Comparison of ENCODE assay signal across 6 cellular contexts in genomic region chr9:137606005-137606601, GRCh38. TPM values are rescaled to one million over a fixed set of nuclear protein-coding genes. Genes with fewer than 3 reads are reported as not detected.
DNase-seq lines count a peak whose midpoint lies in the region; ATAC-seq and TF ChIP-seq lines count a peak whose summit lies in the region.

No MANE protein-coding gene starts in this region.

- no peaks in the 10 kb centered on the region for H3K27me3 ChIP-seq in DND-41 (ENCODE audit: insufficient read depth, low read length, poor library complexity)

- peaks cover 22% of the 10 kb centered on the region for H3K79me2 ChIP-seq in DND-41 (ENCODE audit: insufficient read depth, low read length)

- H3K9me3 ChIP-seq in DND-41 (ENCODE audit: insufficient read depth, low read length, severe bottlenecking): no peaks in the 10 kb centered on the region

- H3K4me2 ChIP-seq in DND-41 (ENCODE audit: insufficient read depth, low read length): peak overlapping the region; percentile 98

- TF ChIP-seq CTCF in DND-41 (IDR thresholded peaks at IDR 0.05; ENCODE audit: borderline replicate concordance, extremely low read depth, low read length, poor library complexity, severe bottlenecking): no peak

- intact Hi-C loops in activated T-helper 1 cell treated with anti-CD3 and anti-CD28 coated beads, Interleukin-12 subunit alpha, Interleukin-12 subunit beta, Interleukin-2, Interleukin-4 antibody, amounts not matched to agents 30 ng/mL and 10 ng/mL and 1 ng/mL, durations not matched to agents 14 hours and 24 hours and 36 hours (cut with micrococcal nuclease): loop anchor here (5.0 to 10.0 kb wide), 2 partner anchors 1361 to 1699 kb away; partner anchors contain the start of genes CAMSAP1 and QSOX2

- H3K4me1 Mint-ChIP-seq in activated T-helper 1 cell treated with anti-CD3 and anti-CD28 coated beads, Interleukin-12 subunit alpha, Interleukin-12 subunit beta, Interleukin-2, Interleukin-4 antibody, amounts not matched to agents 30 ng/mL and 10 ng/mL and 1 ng/mL, durations not matched to agents 14 hours and 24 hours and 36 hours (ENCODE audit: low read depth): peaks cover 20% of the 10 kb centered on the region
- peaks cover 16% of the 10 kb centered on the region for H3K4me1 Mint-ChIP-seq in memory B cell

- H3K36me3 ChIP-seq in DND-41 (ENCODE audit: insufficient read depth, low read length): 0 out of 2 replicates have a peak, but pooled peaks cover 2% of the 10 kb centered on the region

- H3K9me3 Mint-ChIP-seq in activated T-helper 1 cell treated with anti-CD3 and anti-CD28 coated beads, Interleukin-12 subunit alpha, Interleukin-12 subunit beta, Interleukin-2, Interleukin-4 antibody, amounts not matched to agents 30 ng/mL and 10 ng/mL and 1 ng/mL, durations not matched to agents 14 hours and 24 hours and 36 hours: no peaks in the 10 kb centered on the region
- H3K9me3 Mint-ChIP-seq in memory B cell: no peaks in the 10 kb centered on the region

- peaks cover 21% of the 10 kb centered on the region for H3K4me1 ChIP-seq in DND-41 (ENCODE audit: insufficient read depth, low read length)

- no peak overlapping the region; the same call in 1 of the 2 replicates for H3K27ac ChIP-seq in DND-41 (ENCODE audit: low read length)

- H3K36me3 Mint-ChIP-seq in activated T-helper 1 cell treated with anti-CD3 and anti-CD28 coated beads, Interleukin-12 subunit alpha, Interleukin-12 subunit beta, Interleukin-2, Interleukin-4 antibody, amounts not matched to agents 30 ng/mL and 10 ng/mL and 1 ng/mL, durations not matched to agents 14 hours and 24 hours and 36 hours (ENCODE audit: low read depth): no peaks in the 10 kb centered on the region
- no peaks in the 10 kb centered on the region for H3K36me3 Mint-ChIP-seq in memory B cell

- DNase-seq in DND-41 (peak; percentile 42), memory B cell (ENCODE audit: low spot score in 2 of 2) (peak in 1 of 2 donors; percentile 47), HuH-7.5 (ENCODE audit: low spot score) (no peak)
- no peak for DNase-seq in activated T-helper 1 cell treated with anti-CD3 and anti-CD28 coated beads, Interleukin-12 subunit alpha, Interleukin-12 subunit beta, Interleukin-2, Interleukin-4 antibody, amounts not matched to agents 30 ng/mL and 10 ng/mL and 1 ng/mL, durations not matched to agents 14 hours and 24 hours and 36 hours (ENCODE audit: low spot score)

- H3K4me3 Mint-ChIP-seq in activated T-helper 1 cell treated with anti-CD3 and anti-CD28 coated beads, Interleukin-12 subunit alpha, Interleukin-12 subunit beta, Interleukin-2, Interleukin-4 antibody, amounts not matched to agents 30 ng/mL and 10 ng/mL and 1 ng/mL, durations not matched to agents 14 hours and 24 hours and 36 hours: peak overlapping the region; percentile 85
- H3K4me3 Mint-ChIP-seq in memory B cell: peak overlapping the region; percentile 78

- H2AFZ ChIP-seq in DND-41 (ENCODE audit: low read depth, low read length): peak overlapping the region; percentile 68

- H3K27me3 Mint-ChIP-seq in activated T-helper 1 cell treated with anti-CD3 and anti-CD28 coated beads, Interleukin-12 subunit alpha, Interleukin-12 subunit beta, Interleukin-2, Interleukin-4 antibody, amounts not matched to agents 30 ng/mL and 10 ng/mL and 1 ng/mL, durations not matched to agents 14 hours and 24 hours and 36 hours (ENCODE audit: insufficient read depth): peaks cover 6% of the 10 kb centered on the region
- no peaks in the 10 kb centered on the region for H3K27me3 Mint-ChIP-seq in memory B cell

- peak overlapping the region; percentile 83 for H3K9ac ChIP-seq in DND-41 (ENCODE audit: low read depth, low read length)

- H4K20me1 ChIP-seq in DND-41 (ENCODE audit: insufficient read depth, low read length): peaks cover 18% of the 10 kb centered on the region

- H3K27ac Mint-ChIP-seq in activated T-helper 1 cell treated with anti-CD3 and anti-CD28 coated beads, Interleukin-12 subunit alpha, Interleukin-12 subunit beta, Interleukin-2, Interleukin-4 antibody, amounts not matched to agents 30 ng/mL and 10 ng/mL and 1 ng/mL, durations not matched to agents 14 hours and 24 hours and 36 hours: peak overlapping the region; percentile 74
- H3K27ac Mint-ChIP-seq in memory B cell: no peak overlapping the region

- H3K4me3 ChIP-seq in DND-41 (ENCODE audit: low read depth in 1 of 2, low read length in 2 of 2): peak overlapping the region; percentile 57 to 80

- ATAC-seq in DND-41 (ENCODE audit: insufficient read depth, low read depth): peak; percentile 33
- peak; percentile 8 for ATAC-seq in HG02840 (IDR thresholded peaks at IDR 0.05; ENCODE audit: low FRiP score, unreplicated experiment)
- peak; percentile 2 for ATAC-seq in memory B cell (ENCODE audit: low read depth)
- no peak for ATAC-seq in GM18870 (IDR thresholded peaks at IDR 0.05; ENCODE audit: unreplicated experiment)

RNA-seq across cellular contexts. Expression of gene ARRDC1, which starts 0.6 kb away (rescaled TPM):
- 65.7 and 70.3 TPM in 2 replicates for total RNA-seq in activated T-helper 1 cell treated with anti-CD3 and anti-CD28 coated beads, Interleukin-12 subunit alpha, Interleukin-12 subunit beta, Interleukin-2, Interleukin-4 antibody, amounts not matched to agents 30 ng/mL and 10 ng/mL and 1 ng/mL, durations not matched to agents 14 hours and 24 hours and 36 hours

RNA-seq across cellular contexts. Expression of gene EHMT1, which starts 12.7 kb away (rescaled TPM):
- 97.0 and 98.1 TPM in 2 replicates for total RNA-seq in activated T-helper 1 cell treated with anti-CD3 and anti-CD28 coated beads, Interleukin-12 subunit alpha, Interleukin-12 subunit beta, Interleukin-2, Interleukin-4 antibody, amounts not matched to agents 30 ng/mL and 10 ng/mL and 1 ng/mL, durations not matched to agents 14 hours and 24 hours and 36 hours

RNA-seq across cellular contexts. Expression of gene ZMYND19, which starts 15.8 kb away (rescaled TPM):
- total RNA-seq in activated T-helper 1 cell treated with anti-CD3 and anti-CD28 coated beads, Interleukin-12 subunit alpha, Interleukin-12 subunit beta, Interleukin-2, Interleukin-4 antibody, amounts not matched to agents 30 ng/mL and 10 ng/mL and 1 ng/mL, durations not matched to agents 14 hours and 24 hours and 36 hours: 88.2 and 94.9 TPM in 2 replicates

RNA-seq across cellular contexts. Expression of gene DPH7, which starts 27.4 kb away (rescaled TPM):
- 50.3 and 52.1 TPM in 2 replicates for total RNA-seq in activated T-helper 1 cell treated with anti-CD3 and anti-CD28 coated beads, Interleukin-12 subunit alpha, Interleukin-12 subunit beta, Interleukin-2, Interleukin-4 antibody, amounts not matched to agents 30 ng/mL and 10 ng/mL and 1 ng/mL, durations not matched to agents 14 hours and 24 hours and 36 hours

RNA-seq across cellular contexts. Expression of gene MRPL41, which starts 54.4 kb away (rescaled TPM):
- total RNA-seq in activated T-helper 1 cell treated with anti-CD3 and anti-CD28 coated beads, Interleukin-12 subunit alpha, Interleukin-12 subunit beta, Interleukin-2, Interleukin-4 antibody, amounts not matched to agents 30 ng/mL and 10 ng/mL and 1 ng/mL, durations not matched to agents 14 hours and 24 hours and 36 hours: 53.8 and 56.0 TPM in 2 replicates
